Comparison of ENCODE assay signal across 8 cellular contexts in the genomic region with DNA sequence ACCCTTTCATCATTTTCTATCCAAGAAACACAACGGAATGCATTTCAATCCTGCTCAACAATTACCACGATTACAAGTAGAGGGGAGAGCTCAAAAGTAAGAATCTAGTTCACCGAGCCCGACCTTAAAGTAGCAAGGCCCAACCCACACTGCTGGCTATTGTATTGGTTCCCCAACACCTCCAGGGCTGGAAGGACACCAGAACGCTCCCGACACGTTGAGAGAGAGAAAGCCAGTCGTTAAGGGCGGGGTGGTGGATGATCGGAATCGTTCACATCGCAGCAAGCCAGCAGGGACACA. TPM values are rescaled to one million over a fixed set of nuclear protein-coding genes. Genes with fewer than 3 reads are reported as not detected.
DNase-seq lines count a peak whose midpoint lies in the region; ATAC-seq, FAIRE-seq and TF ChIP-seq lines count a peak whose summit lies in the region.

No MANE protein-coding gene starts in this region.

- CTCF ChIA-PET in activated CD4-positive, alpha-beta memory T cell treated with anti-CD3 and anti-CD28 coated beads, Interleukin-2, amount 10 ng/mL, durations not matched to agents 7 days and 5 days (lab: Charles Lee): no interaction called here

- H3K9me3 Mint-ChIP-seq in activated CD4-positive, alpha-beta memory T cell treated with anti-CD3 and anti-CD28 coated beads, Interleukin-2, amount 10 ng/mL, durations not matched to agents 7 days and 5 days: no peaks in the 10 kb centered on the region

- H3K4me2 ChIP-seq in keratinocyte (ENCODE audit: control insufficient read depth, extremely low read depth, insufficient read depth, low read depth, low read length): peak overlapping the region; percentile 87

- intact Hi-C loops in left ventricle myocardium superior (cut with micrococcal nuclease): no loop called here

- H3K36me3 ChIP-seq in cardiac muscle cell (no peaks in the 10 kb centered on the region), keratinocyte (ENCODE audit: control insufficient read depth in 2 of 2, extremely low read depth in 1 of 2, insufficient read depth in 2 of 2, low read length in 2 of 2) (peaks cover 0 to 1% of the 10 kb centered on the region in 2 experiments), subcutaneous abdominal adipose tissue (ENCODE audit: control insufficient read depth in 5 of 5, insufficient read depth in 5 of 5, low read length in 5 of 5) (no peaks in the 10 kb centered on the region)

- no peaks in the 10 kb centered on the region for H3K9me1 ChIP-seq in keratinocyte (ENCODE audit: control insufficient read depth, extremely low read depth, insufficient read depth, low read length)

- no peaks in the 10 kb centered on the region for H3K27me3 ChIP-seq in cardiac muscle cell
- no peaks in the 10 kb centered on the region for H3K27me3 ChIP-seq in keratinocyte (ENCODE audit: control insufficient read depth, extremely low read depth, insufficient read depth, low read length)
- H3K27me3 ChIP-seq in subcutaneous abdominal adipose tissue (ENCODE audit: control insufficient read depth in 5 of 5, insufficient read depth in 4 of 5, low read length in 5 of 5): no peaks in the 10 kb centered on the region

- no peak for ATAC-seq in left ventricle myocardium superior
- ATAC-seq in GM19395 (IDR thresholded peaks at IDR 0.05; ENCODE audit: unreplicated experiment): no peak

- peaks cover 2% of the 10 kb centered on the region for H3K27me3 Mint-ChIP-seq in activated CD4-positive, alpha-beta memory T cell treated with anti-CD3 and anti-CD28 coated beads, Interleukin-2, amount 10 ng/mL, durations not matched to agents 7 days and 5 days

- H3K9me3 ChIP-seq in cardiac muscle cell (ENCODE audit: low read depth) (no peaks in the 10 kb centered on the region), keratinocyte (ENCODE audit: control insufficient read depth, low read depth, low read length) (no peaks in the 10 kb centered on the region), subcutaneous abdominal adipose tissue (ENCODE audit: control insufficient read depth in 5 of 5, low read length in 5 of 5) (no peaks in the 10 kb centered on the region)

- peak overlapping the region; percentile 79 for H3K4me3 ChIP-seq in cardiac muscle cell
- H3K4me3 ChIP-seq in keratinocyte (ENCODE audit: control insufficient read depth in 2 of 3, extremely low read depth in 1 of 3, insufficient read depth in 2 of 3, low read depth in 1 of 3, low read length in 3 of 3): peak overlapping the region; percentile 62 to 87 (median 72)
- H3K4me3 ChIP-seq in subcutaneous abdominal adipose tissue (ENCODE audit: low read depth in 1 of 5, low read length in 5 of 5): peak overlapping the region; percentile 89 to 98 (median 91)

- peak in 1 of 2 donors; percentile 16 for DNase-seq in cardiac muscle cell (ENCODE audit: low read depth in 1 of 2, low spot score in 1 of 2)
- no peak for DNase-seq in left ventricle myocardium superior
- no peak for DNase-seq in activated CD4-positive, alpha-beta memory T cell treated with anti-CD3 and anti-CD28 coated beads, Interleukin-2, amount 10 ng/mL, durations not matched to agents 7 days and 5 days
- DNase-seq in keratinocyte (ENCODE audit: low read depth, low spot score): no peak
- no peak for DNase-seq in NOMO-1 treated with DMSO at 0.1 percent for 48 hours (lab: John Stamatoyannopoulos, UW; ENCODE audit: unreplicated experiment)
- no peak for DNase-seq in foreskin melanocyte

- H3K4me1 Mint-ChIP-seq in activated CD4-positive, alpha-beta memory T cell treated with anti-CD3 and anti-CD28 coated beads, Interleukin-2, amount 10 ng/mL, durations not matched to agents 7 days and 5 days: peaks cover 46% of the 10 kb centered on the region

- H3K36me3 Mint-ChIP-seq in activated CD4-positive, alpha-beta memory T cell treated with anti-CD3 and anti-CD28 coated beads, Interleukin-2, amount 10 ng/mL, durations not matched to agents 7 days and 5 days (ENCODE audit: low read depth): peaks cover 23% of the 10 kb centered on the region

- dilution Hi-C loops in keratinocyte (cut with MboI; ENCODE audit: extremely low pct_ligation_motif_present, low sequenced_read_pairs): no loop called here

- no peak for FAIRE-seq in keratinocyte (lab: Jason Lieb, UNC)

- H3K27ac ChIP-seq in cardiac muscle cell: peak overlapping the region; percentile 95
- H3K27ac ChIP-seq in keratinocyte (ENCODE audit: control insufficient read depth, insufficient read depth, low read length): peak overlapping the region; percentile 76
- H3K27ac ChIP-seq in subcutaneous abdominal adipose tissue (ENCODE audit: low read depth, low read length): peak overlapping the region; percentile 67

- POLR2A ChIA-PET in activated CD4-positive, alpha-beta memory T cell treated with anti-CD3 and anti-CD28 coated beads, Interleukin-2, amount 10 ng/mL, durations not matched to agents 7 days and 5 days (lab: Charles Lee): interaction anchor here (1.0 to 2.2 kb wide), 5 partner anchors 10 to 369 kb away, joined by 4 to 11 read pairs (median 6); a partner anchor contains a TSS

- H3K4me3 Mint-ChIP-seq in activated CD4-positive, alpha-beta memory T cell treated with anti-CD3 and anti-CD28 coated beads, Interleukin-2, amount 10 ng/mL, durations not matched to agents 7 days and 5 days: peak overlapping the region; percentile 78

- peak overlapping the region; percentile 76 for H2AFZ ChIP-seq in keratinocyte (ENCODE audit: control insufficient read depth, low read length)

- peaks cover 55% of the 10 kb centered on the region for H3K79me2 ChIP-seq in keratinocyte (ENCODE audit: control insufficient read depth, insufficient read depth, low read length)

- no peaks in the 10 kb centered on the region for H4K20me1 ChIP-seq in keratinocyte (ENCODE audit: control insufficient read depth, extremely low read depth, insufficient read depth, low read length)

- peaks cover 11% of the 10 kb centered on the region for H3K4me1 ChIP-seq in cardiac muscle cell (ENCODE audit: low read depth)
- peaks cover 13% of the 10 kb centered on the region for H3K4me1 ChIP-seq in keratinocyte (ENCODE audit: control insufficient read depth, extremely low read depth, insufficient read depth, low read length)
- peaks cover 4 to 21% (median 17%) of the 10 kb centered on the region in 5 donors for H3K4me1 ChIP-seq in subcutaneous abdominal adipose tissue (ENCODE audit: control insufficient read depth in 5 of 5, insufficient read depth in 5 of 5, low read length in 5 of 5)

- peak overlapping the region; percentile 83 for H3K9ac ChIP-seq in keratinocyte (ENCODE audit: control insufficient read depth, extremely low read depth, insufficient read depth, low read length)
- peak overlapping the region; percentile 97 to 99 (median 99) for H3K9ac ChIP-seq in subcutaneous abdominal adipose tissue (ENCODE audit: low read length in 5 of 5)

- peak overlapping the region; percentile 62 for H3K27ac Mint-ChIP-seq in activated CD4-positive, alpha-beta memory T cell treated with anti-CD3 and anti-CD28 coated beads, Interleukin-2, amount 10 ng/mL, durations not matched to agents 7 days and 5 days

- TF ChIP-seq CTCF in cardiac muscle cell (IDR thresholded peaks at IDR 0.05; ENCODE audit: low read depth, low read length) (no peak), keratinocyte (optimal IDR thresholded peaks at IDR 0.05 in 1 of 3, IDR thresholded peaks at IDR 0.05 in 1 of 3, conservative IDR thresholded peaks at IDR 0.05 in 1 of 3; ENCODE audit: extremely low read depth in 1 of 3, insufficient read depth in 2 of 3, low read length in 3 of 3) (no peak)

RNA-seq across cellular contexts. Expression of a gene that starts 0.7 kb away (rescaled TPM):
- 58.1 and 122 TPM in 2 replicates for total RNA-seq in cardiac muscle cell
- polyA plus RNA-seq in cardiac muscle cell: 38.1 and 77.8 TPM in 2 replicates
- total RNA-seq in left ventricle myocardium superior: 73.6 TPM
- total RNA-seq in activated CD4-positive, alpha-beta memory T cell treated with anti-CD3 and anti-CD28 coated beads, Interleukin-2, amount 10 ng/mL, durations not matched to agents 7 days and 5 days: 100 to 1,000 TPM; 157 to 160 TPM
- 68.3 to 96.4 TPM (median 87.5 TPM) in 3 replicates for polyA plus RNA-seq in keratinocyte
- 45.4 TPM for polyA plus RNA-seq in keratinocyte (2011; ENCODE audit: low read depth)
- 35.6 and 62.7 TPM in 2 replicates for polyA plus RNA-seq in keratinocyte (2011; cell fraction: cytosol; rRNA removed)
- polyA plus RNA-seq in keratinocyte (2011; cell fraction: nucleus; rRNA removed): 94.5 and 97.0 TPM in 2 replicates
- polyA plus RNA-seq in keratinocyte (2012; ENCODE audit: low replicate concordance): 23.6 and 53.4 TPM in 2 replicates
- 54.4 to 201 TPM (median 87.0 TPM) in 3 replicates for polyA minus RNA-seq in keratinocyte
- 47.2 TPM for polyA minus RNA-seq in keratinocyte (2011; cell fraction: cytosol; rRNA and poly(A)+ RNA removed)
- polyA minus RNA-seq in keratinocyte (2011; cell fraction: nucleus; rRNA and poly(A)+ RNA removed): 80.5 and 148 TPM in 2 replicates
